ENCODE assay signal across 8 cellular contexts in the genomic region with DNA sequence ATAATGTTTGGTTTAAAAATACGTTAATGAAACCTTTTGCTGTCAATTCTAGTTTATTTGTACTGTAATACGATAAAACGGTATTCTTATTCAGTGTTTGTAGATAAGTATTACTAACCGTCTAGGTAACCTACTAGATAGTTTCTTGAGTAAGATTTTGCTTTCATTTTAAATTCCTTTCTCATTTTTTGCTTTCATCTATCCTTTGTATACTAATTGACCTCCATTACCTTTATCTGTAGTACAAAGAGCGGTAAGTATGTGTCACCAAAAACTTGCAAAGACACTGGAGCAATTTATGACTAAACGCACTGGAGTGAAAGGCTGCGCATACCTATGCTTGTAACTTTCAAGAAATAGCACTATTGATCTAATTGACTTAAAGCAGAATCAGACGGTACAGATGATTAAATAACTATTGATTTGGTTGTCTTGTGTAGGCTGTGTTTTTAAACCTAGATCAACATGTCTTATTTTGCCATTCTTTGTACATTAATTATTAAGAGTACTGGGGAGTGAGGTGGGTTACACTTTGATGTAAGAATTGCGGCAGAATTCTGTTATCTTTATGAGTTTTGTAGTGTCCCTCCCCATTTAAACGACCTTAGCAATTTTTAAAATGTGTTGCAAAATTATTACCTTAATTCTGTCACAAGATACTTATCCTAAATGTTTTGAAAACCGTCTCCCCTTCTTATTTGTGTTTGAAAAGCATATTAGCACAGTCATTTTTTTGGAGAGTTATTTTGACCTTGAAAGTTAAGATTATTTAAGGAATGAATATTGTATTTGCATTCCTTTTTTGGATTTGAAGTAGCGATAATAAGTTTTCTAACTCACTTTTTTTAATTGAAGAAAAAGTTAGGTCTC. TPM values are rescaled to one million over a fixed set of nuclear protein-coding genes. Genes with fewer than 3 reads are reported as not detected.
DNase-seq lines count a peak whose midpoint lies in the region; ATAC-seq and TF ChIP-seq lines count a peak whose summit lies in the region.

No MANE protein-coding gene starts in this region.

- no peaks in the 10 kb centered on the region for H3K36me3 Mint-ChIP-seq in natural killer cell

- peaks cover 34% of the 10 kb centered on the region for H3K79me2 ChIP-seq in OCI-LY3 (ENCODE audit: low read length)

- H3K4me3 ChIP-seq in OCI-LY3 (ENCODE audit: low read length) = peak overlapping the region; percentile 97
- H3K4me3 ChIP-seq in colonic mucosa = peak overlapping the region; percentile 85

- no peak overlapping the region for H3K27ac ChIP-seq in OCI-LY3 (ENCODE audit: low read length)
- peak overlapping the region; percentile 99 for H3K27ac ChIP-seq in colonic mucosa

- no peak for ATAC-seq in natural killer cell
- ATAC-seq in GM19351 (IDR thresholded peaks at IDR 0.05; ENCODE audit: unreplicated experiment) = no peak
- ATAC-seq in HG03175 (IDR thresholded peaks at IDR 0.05; ENCODE audit: unreplicated experiment) = no peak

- intact Hi-C loops in colonic mucosa (cut with DNase I) = loop anchor here (5.0 to 10.0 kb wide), 2 partner anchors 123 to 134 kb away; a partner anchor contains a TSS
- intact Hi-C loops in natural killer cell (cut with micrococcal nuclease) = loop anchor here (5.0 to 10.0 kb wide), 3 partner anchors 486 to 872 kb away; a partner anchor contains a TSS

- peak overlapping the region; percentile 98 for H3K4me3 Mint-ChIP-seq in natural killer cell

- H3K4me1 ChIP-seq in OCI-LY3 (ENCODE audit: low read length) (peaks cover 13% of the 10 kb centered on the region), colonic mucosa (peaks cover 4% of the 10 kb centered on the region)

- H3K9me3 Mint-ChIP-seq in natural killer cell = no peaks in the 10 kb centered on the region

- TF ChIP-seq CTCF in OCI-LY3 (IDR thresholded peaks at IDR 0.05; ENCODE audit: low read depth, low read length) (no peak), colonic mucosa (IDR thresholded peaks at IDR 0.05) (no peak), natural killer cell (IDR thresholded peaks at IDR 0.05) (no peak)

- no peak overlapping the region for H2AFZ ChIP-seq in OCI-LY3 (ENCODE audit: low read depth, low read length)

- H3K27ac Mint-ChIP-seq in natural killer cell = peak overlapping the region; percentile 74 to 92

- H3K27me3 Mint-ChIP-seq in natural killer cell (ENCODE audit: low read depth in 2 of 2) = no peaks in the 10 kb centered on the region

- peak overlapping the region; percentile 83 for H3K4me2 ChIP-seq in OCI-LY3 (ENCODE audit: low read length)

- H3K9ac ChIP-seq in OCI-LY3 (ENCODE audit: low read length) = peak overlapping the region; percentile 83; the same call in 1 of the 2 replicates
- H3K9ac ChIP-seq in colonic mucosa (ENCODE audit: low read depth in 2 of 2, low read length in 2 of 2) = peak overlapping the region in 1 of 2 donors; percentile 95

- peak; percentile 11 for DNase-seq in EH (ENCODE audit: low read depth)
- no peak for DNase-seq in colonic mucosa
- no peak for DNase-seq in natural killer cell
- no peak for DNase-seq in GM03348 (ENCODE audit: low spot score)
- DNase-seq in HPDE6-E6E7 (ENCODE audit: extremely low spot score) = no peak

- H3K36me3 ChIP-seq in OCI-LY3 (replicated peaks; ENCODE audit: low read depth, low read length) = no peaks in the 10 kb centered on the region
- no peaks in the 10 kb centered on the region for H3K36me3 ChIP-seq in colonic mucosa

- peaks cover 28% of the 10 kb centered on the region in 2 donors for H3K4me1 Mint-ChIP-seq in natural killer cell

- H3K9me3 ChIP-seq in OCI-LY3 (ENCODE audit: insufficient read depth, low read length) (no peaks in the 10 kb centered on the region), colonic mucosa (no peaks in the 10 kb centered on the region)

- peaks cover 21% of the 10 kb centered on the region for H4K20me1 ChIP-seq in OCI-LY3 (ENCODE audit: insufficient read depth, low read length)

- peaks cover 24% of the 10 kb centered on the region for H3K27me3 ChIP-seq in OCI-LY3 (ENCODE audit: low read depth, low read length)
- no peaks in the 10 kb centered on the region for H3K27me3 ChIP-seq in colonic mucosa

RNA-seq across cellular contexts. Expression of a gene that starts 1.9 kb away (rescaled TPM):
- total RNA-seq in colonic mucosa (100 to 1,000 TPM in 1 of 2 donors, 10 to 100 TPM in 1; 77.8 to 140 TPM), natural killer cell (10 to 100 TPM; 31.5 to 45.8 (median 41.1) TPM)
